In the genomic region with DNA sequence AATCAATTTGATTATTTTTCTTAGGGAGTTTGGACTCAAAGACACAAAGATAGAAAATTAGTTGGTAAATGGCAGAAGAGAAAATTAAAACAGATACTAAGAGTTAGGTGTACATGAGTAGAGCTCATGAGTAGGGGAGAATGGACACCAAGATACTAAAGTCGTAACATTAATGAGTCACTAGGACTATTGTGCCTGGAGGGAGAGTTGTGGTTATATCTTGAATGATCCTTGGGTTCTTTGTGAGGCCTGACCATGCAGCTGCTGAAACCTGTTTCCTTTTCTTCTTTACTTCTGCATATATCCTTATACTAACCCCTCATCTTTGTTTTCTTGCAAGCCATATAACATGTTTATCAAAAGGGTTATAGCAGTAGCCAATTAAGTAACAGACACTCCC, we compare ENCODE assay signal across 26 cellular contexts.
"Had no signal": no experiment of that assay in that cellular context is flagged by ENCODE, and none has a peak within 500 bp of the region (broad histone marks: within the 10 kb centered on the region; RNA-seq: fewer than 3 reads in every experiment).

No MANE protein-coding gene starts in this region.

- H3K36me3 ChIP-seq: ascending aorta, esophagus muscularis mucosa, gastrocnemius medialis, suprapubic skin, tibial artery, upper lobe of right lung had no signal

- H3K9me3 ChIP-seq: ascending aorta, esophagus muscularis mucosa, gastrocnemius medialis, suprapubic skin, tibial artery, upper lobe of right lung had no signal

- H3K27me3 ChIP-seq: ascending aorta, esophagus muscularis mucosa, gastrocnemius medialis, suprapubic skin, tibial artery, upper lobe of right lung had no signal

- DNase-seq: activated CD4-positive, alpha-beta memory T cell treated with anti-CD3 and anti-CD28 coated beads, Interleukin-2, amount 10 ng/mL, durations not matched to agents 7 days and 5 days; activated CD4-positive, alpha-beta T cell treated with anti-CD3 and anti-CD28 coated beads for 1 hour; activated CD4-positive, alpha-beta T cell treated with anti-CD3 and anti-CD28 coated beads, Interleukin-2, amount 10 ng/mL, durations not matched to agents 7 days and 5 days; activated CD8-positive, alpha-beta memory T cell treated with anti-CD3 and anti-CD28 coated beads, Interleukin-2, amount 50 U/mL, for 48 hours; activated gamma-delta T cell; activated naive CD4-positive, alpha-beta T cell treated with anti-CD3 and anti-CD28 coated beads, Interleukin-2, amount 10 ng/mL, durations not matched to agents 7 days and 5 days; activated naive CD8-positive, alpha-beta T cell treated with anti-CD3 and anti-CD28 coated beads, Interleukin-2, amount 10 ng/mL, durations not matched to agents 7 days and 5 days; activated T-cell treated with anti-CD3 and anti-CD28 coated beads, Interleukin-2, amount 50 U/mL, for 24 hours; caudate nucleus; cortex of kidney; effector memory CD8-positive, alpha-beta T cell; gastrocnemius medialis; glutamatergic neuron; left ventricle myocardium superior; posterior cingulate gyrus; right cardiac atrium; stimulated activated CD4-positive, alpha-beta T cell treated with anti-CD3 and anti-CD28 coated beads, Interleukin-15, amount 100 ng/mL, for 24 hours; stimulated activated CD4-positive, alpha-beta T cell treated with anti-CD3 and anti-CD28 coated beads, Interleukin-2, amount 100 ng/mL, for 24 hours; stimulated activated naive CD4-positive, alpha-beta T cell; tibial artery; upper lobe of right lung had no signal

- H3K4me3 ChIP-seq: ascending aorta, esophagus muscularis mucosa, gastrocnemius medialis, suprapubic skin, tibial artery, upper lobe of right lung had no signal

- H3K4me1 ChIP-seq: ascending aorta, esophagus muscularis mucosa, gastrocnemius medialis, suprapubic skin, tibial artery, upper lobe of right lung had no signal

- ATAC-seq: effector memory CD8-positive, alpha-beta T cell; gastrocnemius medialis; left ventricle myocardium superior; right cardiac atrium; upper lobe of right lung; WTC11 had no signal

- H3K27ac ChIP-seq: ascending aorta, esophagus muscularis mucosa, gastrocnemius medialis, suprapubic skin, tibial artery, upper lobe of right lung had no signal

- FAIRE-seq: islet of Langerhans had no signal
